16 cellular contexts compared by ENCODE assay signal in genomic region chr7:1385086-1385808, GRCh38.
"Had no signal": no experiment of that assay in that cellular context is flagged by ENCODE, and none has a peak within 500 bp of the region (broad histone marks: within the 10 kb centered on the region; RNA-seq: fewer than 3 reads in every experiment).

No MANE protein-coding gene starts in this region.

- H3K4me1 ChIP-seq: foreskin keratinocyte, tibial artery, upper lobe of left lung had no signal

- H3K27ac Mint-ChIP-seq: endodermal cell; naive thymus-derived CD4-positive, alpha-beta T cell; nephron progenitor cell had no signal

- DNase-seq: effector CD4-positive, alpha-beta T cell; endodermal cell; erythroblast; foreskin keratinocyte; kidney; left cardiac atrium; mesendoderm; naive thymus-derived CD4-positive, alpha-beta T cell; nephron progenitor cell; small intestine; stimulated activated CD4-positive, alpha-beta T cell treated with anti-CD3 and anti-CD28 coated beads, Interleukin-2, amount 100 ng/mL, for 48 hours; stimulated activated naive CD4-positive, alpha-beta T cell treated with Interleukin-2 at 50 U/mL for 16 hours; tibial artery; upper lobe of left lung had no signal

- H3K36me3 ChIP-seq: neutrophil, tibial artery, upper lobe of left lung had no signal

- H3K9me3 ChIP-seq: neutrophil, upper lobe of left lung had no signal

- ATAC-seq: foreskin keratinocyte; left cardiac atrium; naive thymus-derived CD4-positive, alpha-beta T cell had no signal

- H3K4me3 ChIP-seq: coronary artery, tibial artery, upper lobe of left lung had no signal

- H3K27ac ChIP-seq: coronary artery, foreskin keratinocyte, neutrophil, tibial artery, upper lobe of left lung had no signal

- H3K9me3 Mint-ChIP-seq: endodermal cell had no signal

- H3K4me3 Mint-ChIP-seq: endodermal cell; naive thymus-derived CD4-positive, alpha-beta T cell had no signal
